13 cellular contexts compared by ENCODE assay signal in the genomic region with DNA sequence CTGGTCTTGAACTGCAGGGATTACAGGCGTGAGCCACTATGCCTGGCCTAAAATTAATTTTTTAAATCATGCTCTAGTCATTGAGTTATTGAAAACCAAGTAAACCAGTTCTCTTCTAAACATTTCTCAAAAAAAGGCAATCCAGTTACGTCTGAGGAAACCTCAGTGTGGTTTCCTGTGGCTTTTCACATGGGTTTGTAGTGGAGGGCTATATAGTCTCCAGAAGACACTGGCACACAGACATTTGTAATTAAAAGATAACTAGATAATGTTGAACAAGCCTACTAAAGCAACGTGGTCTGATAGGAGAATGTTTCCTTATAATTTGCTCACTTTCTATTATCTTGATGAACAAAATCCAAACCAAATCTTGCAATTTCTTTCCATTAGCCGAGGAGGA. TPM values are rescaled to one million over a fixed set of nuclear protein-coding genes. Genes with fewer than 3 reads are reported as not detected.
DNase-seq lines count a peak whose midpoint lies in the region; ATAC-seq and TF ChIP-seq lines count a peak whose summit lies in the region.
"Had no signal": no experiment of that assay in that cellular context is flagged by ENCODE, and none has a peak within 500 bp of the region (broad histone marks: within the 10 kb centered on the region; RNA-seq: fewer than 3 reads in every experiment).

No MANE protein-coding gene starts in this region.

- peak overlapping the region; percentile 57 for H3K27ac Mint-ChIP-seq in activated CD4-positive, alpha-beta T cell treated with anti-CD3 and anti-CD28 coated beads, Interleukin-2, amount 10 ng/mL, durations not matched to agents 24 days and 14 days
- H3K27ac Mint-ChIP-seq: neural progenitor cell had no signal

- peaks cover 28% of the 10 kb centered on the region for H3K4me1 ChIP-seq in psoas muscle

- peak overlapping the region; percentile 68 for H3K4me3 Mint-ChIP-seq in activated CD4-positive, alpha-beta T cell treated with anti-CD3 and anti-CD28 coated beads, Interleukin-2, amount 10 ng/mL, durations not matched to agents 24 days and 14 days
- H3K4me3 Mint-ChIP-seq: neural progenitor cell had no signal

- peak overlapping the region; percentile 79 for H3K27ac ChIP-seq in psoas muscle
- H3K27ac ChIP-seq: A549, neural progenitor cell had no signal

- no peaks in the 10 kb centered on the region for H3K9me3 ChIP-seq in psoas muscle
- H3K9me3 ChIP-seq: A549, MG63 had no signal

- peak; percentile 89 for DNase-seq in activated CD4-positive, alpha-beta T cell treated with anti-CD3 and anti-CD28 coated beads, Interleukin-2, amount 10 ng/mL, durations not matched to agents 24 days and 14 days
- no peak for DNase-seq in activated CD4-positive, alpha-beta T cell treated with anti-CD3 and anti-CD28 coated beads, Interleukin-2, amount 50 U/mL, for 4 hours
- DNase-seq in NK-92 (lab: John Stamatoyannopoulos, UW; ENCODE audit: unreplicated experiment), result peak; percentile 22
- DNase-seq in activated effector memory CD4-positive, alpha-beta T cell treated with Interleukin-2 at 50 U/mL for 16 hours, result peak; percentile 22
- no peak for DNase-seq in psoas muscle
- DNase-seq in iPS-NIHi11 (ENCODE audit: low spot score), result no peak
- no peak for DNase-seq in NCI-H146 (lab: John Stamatoyannopoulos, UW)
- no peak for DNase-seq in DMS153 treated with DMSO at 0.1 percent for 48 hours (lab: John Stamatoyannopoulos, UW; ENCODE audit: unreplicated experiment)
- DNase-seq: DMS79, MG63, NCI-H82 had no signal

- no peak overlapping the region for H3K4me3 ChIP-seq in psoas muscle
- H3K4me3 ChIP-seq: A549, MG63, neural progenitor cell had no signal

- intact Hi-C loops in activated CD4-positive, alpha-beta T cell treated with anti-CD3 and anti-CD28 coated beads, Interleukin-2, amount 10 ng/mL, durations not matched to agents 24 days and 14 days (cut with micrococcal nuclease), result no loop called here
- intact Hi-C loops in psoas muscle (cut with DNase I), result no loop called here

- no peak for TF ChIP-seq CTCF in psoas muscle (IDR thresholded peaks at IDR 0.05)

- H3K36me3 Mint-ChIP-seq in activated CD4-positive, alpha-beta T cell treated with anti-CD3 and anti-CD28 coated beads, Interleukin-2, amount 10 ng/mL, durations not matched to agents 24 days and 14 days (ENCODE audit: low read depth), result peaks cover 3% of the 10 kb centered on the region
- H3K36me3 Mint-ChIP-seq: neural progenitor cell had no signal

- H3K9me3 Mint-ChIP-seq in activated CD4-positive, alpha-beta T cell treated with anti-CD3 and anti-CD28 coated beads, Interleukin-2, amount 10 ng/mL, durations not matched to agents 24 days and 14 days, result no peaks in the 10 kb centered on the region
- H3K9me3 Mint-ChIP-seq: neural progenitor cell had no signal

- WGBS in psoas muscle, 3 donors, result 74 to 87% (median 76%) methylated on average over 4 of the region's 4 CpGs

- no peaks in the 10 kb centered on the region for H3K36me3 ChIP-seq in psoas muscle (ENCODE audit: insufficient read depth in 1 of 2, low read depth in 1 of 2)
- H3K36me3 ChIP-seq: MG63, neural progenitor cell had no signal

- no peaks in the 10 kb centered on the region for H3K27me3 ChIP-seq in psoas muscle (ENCODE audit: insufficient read depth in 3 of 3, low read length in 2 of 3)
- H3K27me3 ChIP-seq: MG63, neural progenitor cell had no signal

- peaks cover 40% of the 10 kb centered on the region for H3K4me1 Mint-ChIP-seq in activated CD4-positive, alpha-beta T cell treated with anti-CD3 and anti-CD28 coated beads, Interleukin-2, amount 10 ng/mL, durations not matched to agents 24 days and 14 days

- no peak for ATAC-seq in psoas muscle
- ATAC-seq: A549 had no signal

- H3K27me3 Mint-ChIP-seq in activated CD4-positive, alpha-beta T cell treated with anti-CD3 and anti-CD28 coated beads, Interleukin-2, amount 10 ng/mL, durations not matched to agents 24 days and 14 days, result peaks cover 19% of the 10 kb centered on the region

RNA-seq across cellular contexts. Expression of a gene that starts 5.2 kb away (rescaled TPM):
- 29.0 and 30.1 TPM in 2 replicates for total RNA-seq in activated CD4-positive, alpha-beta T cell treated with anti-CD3 and anti-CD28 coated beads, Interleukin-2, amount 10 ng/mL, durations not matched to agents 24 days and 14 days
- 100 to 1,000 TPM in 3 of 4 donors, 10 to 100 TPM in 1; 74.9 to 155 (median 102) TPM for total RNA-seq in psoas muscle
- 10 to 100 TPM; 12.8 to 40.9 (median 21.4) TPM for polyA plus RNA-seq in psoas muscle

RNA-seq across cellular contexts. Expression of a gene that starts 36.0 kb away (rescaled TPM):
- total RNA-seq in activated CD4-positive, alpha-beta T cell treated with anti-CD3 and anti-CD28 coated beads, Interleukin-2, amount 10 ng/mL, durations not matched to agents 24 days and 14 days, result not detected in 2 replicates
- 1 to 10 TPM in 2 of 4 donors, under 1 TPM in 2; 0.25 to 3.4 (median 1.1) TPM for total RNA-seq in psoas muscle
- under 1 TPM; 0.09 to 0.32 (median 0.30) TPM for polyA plus RNA-seq in psoas muscle
- polyA plus RNA-seq: A549 had no signal

Comparison
In these comparisons a context has a peak if more than half of its experiments do, and no peak if none do; other contexts are left out.
1. DNase-seq: peak in activated CD4-positive, alpha-beta T cell treated with anti-CD3 and anti-CD28 coated beads, Interleukin-2, amount 10 ng/mL, durations not matched to agents 24 days and 14 days (single experiment), NK-92 (single experiment) and activated effector memory CD4-positive, alpha-beta T cell treated with Interleukin-2 at 50 U/mL for 16 hours (single experiment); none in activated CD4-positive, alpha-beta T cell treated with anti-CD3 and anti-CD28 coated beads, Interleukin-2, amount 50 U/mL, for 4 hours (0 of 2), psoas muscle (0 of 2), iPS-NIHi11 (single experiment), NCI-H146 (single experiment) and DMS153 treated with DMSO at 0.1 percent for 48 hours (single experiment).